Comparison of ENCODE assay signal across 1 cellular context in genomic region chr10:122798704-122799231, GRCh38.
TF ChIP-seq lines count a peak whose summit lies in the region.

No MANE protein-coding gene starts in this region.

TF ChIP-seq in HCT116, 20 proteins besides CTCF, POLR2A, EP300 and RAD21:
- no peak for TF ChIP-seq EZH2phosphoT487 (IDR thresholded peaks at IDR 0.05; ENCODE audit: borderline replicate concordance)
- TF ChIP-seq SRF (IDR thresholded peaks at IDR 0.05; ENCODE audit: low read depth), result no peak
- no peak for TF ChIP-seq ZFX (IDR thresholded peaks at IDR 0.05)
- no peak for TF ChIP-seq MAX (IDR thresholded peaks at IDR 0.05)
- TF ChIP-seq ELF1 (IDR thresholded peaks at IDR 0.05; ENCODE audit: borderline replicate concordance, low read depth), result no peak
- TF ChIP-seq REST (IDR thresholded peaks at IDR 0.05; ENCODE audit: low read depth), result no peak
- TF ChIP-seq JUND (IDR thresholded peaks at IDR 0.05), result no peak
- TF ChIP-seq EZH2 (IDR thresholded peaks at IDR 0.05), result no peak
- TF ChIP-seq POLR2AphosphoS5 (IDR thresholded peaks at IDR 0.05; ENCODE audit: low read depth, low read length), result no peak
- no peak for TF ChIP-seq SP1 (IDR thresholded peaks at IDR 0.05; ENCODE audit: low read depth)
- TF ChIP-seq FOSL1 (IDR thresholded peaks at IDR 0.05; ENCODE audit: low read depth), result no peak
- no peak for TF ChIP-seq ZBTB33 (IDR thresholded peaks at IDR 0.05; ENCODE audit: extremely low read depth, insufficient replicate concordance, low read length)
- no peak for TF ChIP-seq TCF7L2 (IDR thresholded peaks at IDR 0.05; ENCODE audit: borderline replicate concordance, extremely low read depth, insufficient read depth, insufficient read length)
- no peak for TF ChIP-seq SIN3A (IDR thresholded peaks at IDR 0.05; ENCODE audit: low read depth)
- no peak for TF ChIP-seq EGR1 (IDR thresholded peaks at IDR 0.05; ENCODE audit: low read depth)
- no peak for TF ChIP-seq YY1 (IDR thresholded peaks at IDR 0.05; ENCODE audit: extremely low read depth, insufficient replicate concordance, low read depth, low read length)
- TF ChIP-seq ATF3 (IDR thresholded peaks at IDR 0.05), result no peak
- TF ChIP-seq ZNF274 (IDR thresholded peaks at IDR 0.05; ENCODE audit: low read depth, low read length), result no peak
- TF ChIP-seq CBX3 (IDR thresholded peaks at IDR 0.05; ENCODE audit: low read depth), result no peak
TF ChIP-seq in HCT116: peak in this region for 0.
